ENCODE assay signal across 24 cellular contexts in genomic region chr6:17632929-17633328, GRCh38. TPM values are rescaled to one million over a fixed set of nuclear protein-coding genes. Genes with fewer than 3 reads are reported as not detected.
DNase-seq lines count a peak whose midpoint lies in the region; ATAC-seq and TF ChIP-seq lines count a peak whose summit lies in the region.
"Had no signal": no experiment of that assay in that cellular context is flagged by ENCODE, and none has a peak within 500 bp of the region (broad histone marks: within the 10 kb centered on the region; RNA-seq: fewer than 3 reads in every experiment).

No MANE protein-coding gene starts in this region.

- H3K4me3 Mint-ChIP-seq in activated CD4-positive, alpha-beta T cell treated with anti-CD3 and anti-CD28 coated beads, Interleukin-2, amount 10 ng/mL, durations not matched to agents 24 days and 14 days = peak overlapping the region; percentile 42
- H3K4me3 Mint-ChIP-seq in activated T-helper 17 cell treated with anti-CD3 and anti-CD28 coated beads, Interleukin-2, amount 50 U/mL, for 72 hours = peak overlapping the region; percentile 43
- H3K4me3 Mint-ChIP-seq in natural killer cell = peak overlapping the region; percentile 72
- H3K4me3 Mint-ChIP-seq: activated naive CD4-positive, alpha-beta T cell treated with anti-CD3 and anti-CD28 coated beads for 36 hours had no signal

- no peak for ATAC-seq in activated T-helper 17 cell treated with anti-CD3 and anti-CD28 coated beads, Interleukin-2, amount 50 U/mL, for 72 hours (replicated peaks)
- peak; percentile 9 to 12 (median 12) for ATAC-seq in natural killer cell
- ATAC-seq: heart left ventricle, left cardiac atrium, SK-N-SH treated with all-trans-retinoic acid at 6 μM for 48 hours had no signal

- DNase-seq in activated CD4-positive, alpha-beta T cell treated with anti-CD3 and anti-CD28 coated beads, Interleukin-2, amount 10 ng/mL, durations not matched to agents 24 days and 14 days = no peak
- DNase-seq in activated CD4-positive, alpha-beta T cell treated with anti-CD3 and anti-CD28 coated beads for 1 hour = no peak
- DNase-seq in Jurkat, Clone E6-1 (ENCODE audit: low read depth, low spot score) = peak; percentile 39
- DNase-seq in natural killer cell (no peak), Kasumi-1 (lab: John Stamatoyannopoulos, UW) (no peak), MV-4-11 (lab: John Stamatoyannopoulos, UW) (no peak), NCI-H128 (lab: John Stamatoyannopoulos, UW; ENCODE audit: unreplicated experiment) (no peak)
- DNase-seq: activated CD8-positive, alpha-beta memory T cell treated with anti-CD3 and anti-CD28 coated beads, Interleukin-2, amount 50 U/mL, for 4 hours; AML-193; Calu3; cerebellar nuclear complex; GOT3; heart left ventricle; left cardiac atrium; mesenchymal stem cell; MM.1S; NCI-H2171 treated with DMSO at 0.1 percent for 48 hours; NCI-H524 treated with DMSO at 0.1 percent for 48 hours; RPMI8226; stomach had no signal

- H3K36me3 Mint-ChIP-seq in activated CD4-positive, alpha-beta T cell treated with anti-CD3 and anti-CD28 coated beads, Interleukin-2, amount 10 ng/mL, durations not matched to agents 24 days and 14 days (ENCODE audit: low read depth) = peaks cover 81% of the 10 kb centered on the region
- H3K36me3 Mint-ChIP-seq in activated T-helper 17 cell treated with anti-CD3 and anti-CD28 coated beads, Interleukin-2, amount 50 U/mL, for 72 hours (ENCODE audit: low read depth) = peaks cover 100% of the 10 kb centered on the region
- H3K36me3 Mint-ChIP-seq in natural killer cell = peaks cover 13% of the 10 kb centered on the region

- TF ChIP-seq CTCF in natural killer cell (IDR thresholded peaks at IDR 0.05) = no peak

- peak overlapping the region; percentile 89 for H3K27ac Mint-ChIP-seq in activated CD4-positive, alpha-beta T cell treated with anti-CD3 and anti-CD28 coated beads, Interleukin-2, amount 10 ng/mL, durations not matched to agents 24 days and 14 days
- peak overlapping the region; percentile 74 for H3K27ac Mint-ChIP-seq in activated T-helper 17 cell treated with anti-CD3 and anti-CD28 coated beads, Interleukin-2, amount 50 U/mL, for 72 hours
- peak overlapping the region; percentile 74 to 86 for H3K27ac Mint-ChIP-seq in natural killer cell

- peaks cover 38% of the 10 kb centered on the region for H3K4me1 Mint-ChIP-seq in activated CD4-positive, alpha-beta T cell treated with anti-CD3 and anti-CD28 coated beads, Interleukin-2, amount 10 ng/mL, durations not matched to agents 24 days and 14 days
- peaks cover 25% of the 10 kb centered on the region for H3K4me1 Mint-ChIP-seq in activated T-helper 17 cell treated with anti-CD3 and anti-CD28 coated beads, Interleukin-2, amount 50 U/mL, for 72 hours
- H3K4me1 Mint-ChIP-seq in natural killer cell = peaks cover 58 to 61% of the 10 kb centered on the region in 2 donors

- H3K4me3 ChIP-seq in Jurkat, Clone E6-1 (ENCODE audit: low read length) = no peak overlapping the region
- H3K4me3 ChIP-seq: heart left ventricle, stomach, tibial nerve had no signal

- intact Hi-C loops in activated CD4-positive, alpha-beta T cell treated with anti-CD3 and anti-CD28 coated beads, Interleukin-2, amount 10 ng/mL, durations not matched to agents 24 days and 14 days (cut with micrococcal nuclease) = loop anchor here (1.0 to 2.0 kb wide), 2 partner anchors 20 to 73 kb away; partner anchors contain the start of gene NUP153
- intact Hi-C loops in natural killer cell (cut with micrococcal nuclease) = loop anchor here (1.0 to 2.0 kb wide), 3 partner anchors 32 to 73 kb away; partner anchors contain the start of genes FAM8A1 and NUP153

- no peaks in the 10 kb centered on the region for H3K27me3 Mint-ChIP-seq in activated CD4-positive, alpha-beta T cell treated with anti-CD3 and anti-CD28 coated beads, Interleukin-2, amount 10 ng/mL, durations not matched to agents 24 days and 14 days
- no peaks in the 10 kb centered on the region for H3K27me3 Mint-ChIP-seq in activated T-helper 17 cell treated with anti-CD3 and anti-CD28 coated beads, Interleukin-2, amount 50 U/mL, for 72 hours
- no peaks in the 10 kb centered on the region for H3K27me3 Mint-ChIP-seq in natural killer cell (ENCODE audit: low read depth in 2 of 2)

- peaks cover 3% of the 10 kb centered on the region for H3K9me3 Mint-ChIP-seq in activated CD4-positive, alpha-beta T cell treated with anti-CD3 and anti-CD28 coated beads, Interleukin-2, amount 10 ng/mL, durations not matched to agents 24 days and 14 days
- H3K9me3 Mint-ChIP-seq in activated T-helper 17 cell treated with anti-CD3 and anti-CD28 coated beads, Interleukin-2, amount 50 U/mL, for 72 hours = no peaks in the 10 kb centered on the region
- H3K9me3 Mint-ChIP-seq in natural killer cell = no peaks in the 10 kb centered on the region
- H3K9me3 Mint-ChIP-seq: activated naive CD4-positive, alpha-beta T cell treated with anti-CD3 and anti-CD28 coated beads for 36 hours had no signal

RNA-seq across cellular contexts. Expression of gene FAM8A1, which starts 32.8 kb away (rescaled TPM):
- 3.7 and 4.0 TPM in 2 replicates for total RNA-seq in activated CD4-positive, alpha-beta T cell treated with anti-CD3 and anti-CD28 coated beads, Interleukin-2, amount 10 ng/mL, durations not matched to agents 24 days and 14 days
- 6.6 TPM for polyA plus RNA-seq in Jurkat, Clone E6-1 (2012; ENCODE audit: insufficient read depth, insufficient read length)
- total RNA-seq in activated T-helper 17 cell treated with anti-CD3 and anti-CD28 coated beads, Interleukin-2, amount 50 U/mL, for 72 hours = 1 to 10 TPM; 3.2 to 6.1 TPM
- 10 to 100 TPM; 32.1 to 45.4 (median 35.5) TPM for total RNA-seq in natural killer cell
